1 cellular context compared by ENCODE assay signal in the genomic region with DNA sequence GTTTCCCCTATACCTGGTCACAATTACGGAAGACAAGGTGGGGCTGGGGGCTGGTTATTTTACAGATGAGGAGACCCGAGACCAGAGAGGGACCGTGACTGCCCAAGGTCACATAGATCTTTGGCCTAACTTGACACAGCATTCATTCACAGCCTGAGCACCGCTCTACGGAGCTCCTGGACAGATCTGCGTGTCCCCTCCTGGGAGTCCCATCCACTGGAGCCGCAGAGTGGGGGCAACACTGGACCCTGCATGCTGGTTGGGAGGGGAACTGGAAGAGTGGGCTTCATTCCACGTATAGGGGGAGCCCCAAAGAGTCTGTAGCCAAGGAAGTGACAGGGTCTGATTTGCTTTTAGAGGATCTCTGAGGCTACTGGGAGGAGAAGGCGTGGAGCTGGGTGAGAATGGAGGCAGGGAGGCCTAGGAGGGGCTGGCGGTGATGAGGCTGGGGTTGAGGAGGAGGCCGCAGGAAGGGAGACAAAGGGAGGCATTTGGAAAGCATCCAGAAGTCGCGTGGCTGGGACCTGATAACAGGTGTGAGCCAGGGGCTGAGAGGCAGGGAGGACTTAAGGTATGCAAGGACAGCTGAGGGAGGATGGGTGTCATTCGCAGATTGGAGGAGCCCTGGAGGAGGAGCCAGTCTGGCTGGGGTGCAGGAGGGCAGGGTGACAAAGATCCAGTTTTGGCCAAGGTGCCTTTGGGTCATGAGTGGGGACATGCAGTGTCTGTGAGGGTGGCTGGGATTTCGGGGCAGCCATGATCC.
TF ChIP-seq lines count a peak whose summit lies in the region.

No MANE protein-coding gene starts in this region.

TF ChIP-seq in HepG2, 621 proteins besides CTCF, POLR2A, EP300 and RAD21 (continued from another document):
- TF ChIP-seq, protein P1, sequence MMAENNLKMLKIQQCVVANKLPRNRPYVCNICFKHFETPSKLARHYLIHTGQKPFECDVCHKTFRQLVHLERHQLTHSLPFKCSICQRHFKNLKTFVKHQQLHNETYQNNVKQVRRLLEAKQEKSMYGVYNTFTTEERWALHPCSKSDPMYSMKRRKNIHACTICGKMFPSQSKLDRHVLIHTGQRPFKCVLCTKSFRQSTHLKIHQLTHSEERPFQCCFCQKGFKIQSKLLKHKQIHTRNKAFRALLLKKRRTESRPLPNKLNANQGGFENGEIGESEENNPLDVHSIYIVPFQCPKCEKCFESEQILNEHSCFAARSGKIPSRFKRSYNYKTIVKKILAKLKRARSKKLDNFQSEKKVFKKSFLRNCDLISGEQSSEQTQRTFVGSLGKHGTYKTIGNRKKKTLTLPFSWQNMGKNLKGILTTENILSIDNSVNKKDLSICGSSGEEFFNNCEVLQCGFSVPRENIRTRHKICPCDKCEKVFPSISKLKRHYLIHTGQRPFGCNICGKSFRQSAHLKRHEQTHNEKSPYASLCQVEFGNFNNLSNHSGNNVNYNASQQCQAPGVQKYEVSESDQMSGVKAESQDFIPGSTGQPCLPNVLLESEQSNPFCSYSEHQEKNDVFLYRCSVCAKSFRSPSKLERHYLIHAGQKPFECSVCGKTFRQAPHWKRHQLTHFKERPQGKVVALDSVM (CRISPR knock-in tag; IDR thresholded peaks at IDR 0.05), result peak; percentile 77
TF ChIP-seq in HepG2: peak in this region for 2.
